Comparison of ENCODE assay signal across 8 cellular contexts in the genomic region with DNA sequence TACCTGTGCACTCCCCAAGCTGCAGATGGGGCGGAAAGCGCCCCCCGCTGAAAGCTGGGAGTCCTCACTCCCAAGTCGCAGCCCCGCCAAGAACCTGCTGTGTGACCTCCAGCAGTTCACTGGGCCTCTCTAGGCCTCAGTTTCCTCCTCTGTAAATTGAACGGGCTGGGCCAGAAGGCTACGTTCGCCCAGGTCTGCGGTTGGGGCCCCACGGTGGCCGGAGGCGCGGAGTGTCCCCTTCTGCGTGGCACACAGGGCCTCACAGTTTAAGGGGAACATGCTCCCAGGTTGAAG. TPM values are rescaled to one million over a fixed set of nuclear protein-coding genes. Genes with fewer than 3 reads are reported as not detected.
DNase-seq lines count a peak whose midpoint lies in the region; ATAC-seq and TF ChIP-seq lines count a peak whose summit lies in the region.

No MANE protein-coding gene starts in this region.

- H3K27ac ChIP-seq in C4-2B (peak overlapping the region; percentile 72), ectodermal cell (ENCODE audit: insufficient read depth, low read depth, low read length, poor library complexity, severe bottlenecking) (no peak overlapping the region), neural progenitor cell (no peak overlapping the region)

- peaks cover 2% of the 10 kb centered on the region for H3K36me3 Mint-ChIP-seq in neural progenitor cell

- no peak overlapping the region for H3K27ac Mint-ChIP-seq in neural progenitor cell

- H3K4me3 ChIP-seq in NB4 (ENCODE audit: low read depth, low read length): peak overlapping the region; percentile 69
- H3K4me3 ChIP-seq in ectodermal cell (ENCODE audit: insufficient read depth, low read depth, low read length): peak overlapping the region; percentile 65
- peak overlapping the region; percentile 63 for H3K4me3 ChIP-seq in neural progenitor cell

- peak overlapping the region; percentile 94 for H2AFZ ChIP-seq in neural progenitor cell (replicated peaks)

- H4K20me1 ChIP-seq in neural progenitor cell (ENCODE audit: low read depth): no peaks in the 10 kb centered on the region

- H3K4me2 ChIP-seq in neural progenitor cell: peak overlapping the region; percentile 80

- H3K4me1 ChIP-seq in ectodermal cell (ENCODE audit: control insufficient read depth, insufficient read depth, low read length) (peaks cover 8% of the 10 kb centered on the region), neural progenitor cell (no peaks in the 10 kb centered on the region)

- H3K9ac ChIP-seq in neural progenitor cell: no peak overlapping the region

- H3K9me3 ChIP-seq in ectodermal cell (ENCODE audit: control insufficient read depth, low read length) (no peaks in the 10 kb centered on the region), neural progenitor cell (ENCODE audit: low read depth) (no peaks in the 10 kb centered on the region)

- H3K27me3 Mint-ChIP-seq in neural progenitor cell (ENCODE audit: insufficient read depth, low read depth): peaks cover 8% of the 10 kb centered on the region

- TF ChIP-seq CTCF in C4-2B (conservative IDR thresholded peaks at IDR 0.05): no peak
- no peak for TF ChIP-seq CTCF in NB4 (IDR thresholded peaks at IDR 0.05; ENCODE audit: low read depth, low read length)
- TF ChIP-seq CTCF in neural progenitor cell (IDR thresholded peaks at IDR 0.05): no peak

- TF ChIP-seq POLR2A in NB4 (IDR thresholded peaks at IDR 0.05; ENCODE audit: extremely low read depth, insufficient read length): no peak

- DNase-seq in NB4 (ENCODE audit: low read depth): no peak
- no peak for DNase-seq in neural progenitor cell (ENCODE audit: low spot score)
- DNase-seq in HuH-7 (ENCODE audit: low spot score): no peak
- DNase-seq in GDM1 (lab: John Stamatoyannopoulos, UW): no peak

- 21 to 24% methylated on average over 14 of the region's 14 CpGs for WGBS in ectodermal cell, 2 experiments

- H3F3A ChIP-seq in neural progenitor cell (ENCODE audit: low read depth): peaks cover 23% of the 10 kb centered on the region

- H3K4me1 Mint-ChIP-seq in neural progenitor cell: peaks cover 5% of the 10 kb centered on the region

- H3K9me3 Mint-ChIP-seq in neural progenitor cell: no peaks in the 10 kb centered on the region

- H3K36me3 ChIP-seq in ectodermal cell (ENCODE audit: control insufficient read depth, insufficient read depth, low read length): no peaks in the 10 kb centered on the region
- H3K36me3 ChIP-seq in neural progenitor cell: no peaks in the 10 kb centered on the region

- no peaks in the 10 kb centered on the region for H3K79me2 ChIP-seq in neural progenitor cell (ENCODE audit: low read depth)

- ATAC-seq in HG03354 (IDR thresholded peaks at IDR 0.05; ENCODE audit: poor library complexity, severe bottlenecking, unreplicated experiment): no peak
- ATAC-seq in HG03442 (IDR thresholded peaks at IDR 0.05; ENCODE audit: unreplicated experiment): no peak

- H3K27me3 ChIP-seq in ectodermal cell (ENCODE audit: control insufficient read depth, insufficient read depth, low read length, poor library complexity, severe bottlenecking) (peaks cover 6% of the 10 kb centered on the region), neural progenitor cell (peaks cover 8% of the 10 kb centered on the region)

- H3K4me3 Mint-ChIP-seq in neural progenitor cell: peak overlapping the region; percentile 77

RNA-seq across cellular contexts. Expression of gene GALK1, which starts 0.6 kb away (rescaled TPM):
- 23.8 TPM for polyA plus RNA-seq in ectodermal cell (2013, experiment 1 of 4)
- polyA plus RNA-seq in ectodermal cell (2013, experiment 2 of 4): 20.0 TPM
- 24.6 TPM for polyA plus RNA-seq in ectodermal cell (2013, experiment 3 of 4)
- 20.5 TPM for polyA plus RNA-seq in ectodermal cell (2013, experiment 4 of 4)
- 6.5 and 27.3 TPM in 2 replicates for total RNA-seq in neural progenitor cell (ENCODE audit: low replicate concordance)

RNA-seq across cellular contexts. Expression of gene UNK, which starts 20.2 kb away (rescaled TPM):
- 46.8 TPM for polyA plus RNA-seq in ectodermal cell (2013, experiment 1 of 4)
- polyA plus RNA-seq in ectodermal cell (2013, experiment 2 of 4): 51.5 TPM
- 38.8 TPM for polyA plus RNA-seq in ectodermal cell (2013, experiment 3 of 4)
- 46.4 TPM for polyA plus RNA-seq in ectodermal cell (2013, experiment 4 of 4)
- total RNA-seq in neural progenitor cell (ENCODE audit: low replicate concordance): 38.5 and 43.0 TPM in 2 replicates

RNA-seq across cellular contexts. Expression of gene ITGB4, which starts 43.1 kb away (rescaled TPM):
- 2.1 TPM for polyA plus RNA-seq in ectodermal cell (2013, experiment 1 of 4)
- 0.96 TPM for polyA plus RNA-seq in ectodermal cell (2013, experiment 2 of 4)
- polyA plus RNA-seq in ectodermal cell (2013, experiment 3 of 4): 0.80 TPM
- polyA plus RNA-seq in ectodermal cell (2013, experiment 4 of 4): 1.1 TPM
- total RNA-seq in neural progenitor cell (ENCODE audit: low replicate concordance): 1.1 TPM in 1 of 2 replicates, not detected in the other
